Comparison of ENCODE assay signal across 8 cellular contexts in the genomic region with DNA sequence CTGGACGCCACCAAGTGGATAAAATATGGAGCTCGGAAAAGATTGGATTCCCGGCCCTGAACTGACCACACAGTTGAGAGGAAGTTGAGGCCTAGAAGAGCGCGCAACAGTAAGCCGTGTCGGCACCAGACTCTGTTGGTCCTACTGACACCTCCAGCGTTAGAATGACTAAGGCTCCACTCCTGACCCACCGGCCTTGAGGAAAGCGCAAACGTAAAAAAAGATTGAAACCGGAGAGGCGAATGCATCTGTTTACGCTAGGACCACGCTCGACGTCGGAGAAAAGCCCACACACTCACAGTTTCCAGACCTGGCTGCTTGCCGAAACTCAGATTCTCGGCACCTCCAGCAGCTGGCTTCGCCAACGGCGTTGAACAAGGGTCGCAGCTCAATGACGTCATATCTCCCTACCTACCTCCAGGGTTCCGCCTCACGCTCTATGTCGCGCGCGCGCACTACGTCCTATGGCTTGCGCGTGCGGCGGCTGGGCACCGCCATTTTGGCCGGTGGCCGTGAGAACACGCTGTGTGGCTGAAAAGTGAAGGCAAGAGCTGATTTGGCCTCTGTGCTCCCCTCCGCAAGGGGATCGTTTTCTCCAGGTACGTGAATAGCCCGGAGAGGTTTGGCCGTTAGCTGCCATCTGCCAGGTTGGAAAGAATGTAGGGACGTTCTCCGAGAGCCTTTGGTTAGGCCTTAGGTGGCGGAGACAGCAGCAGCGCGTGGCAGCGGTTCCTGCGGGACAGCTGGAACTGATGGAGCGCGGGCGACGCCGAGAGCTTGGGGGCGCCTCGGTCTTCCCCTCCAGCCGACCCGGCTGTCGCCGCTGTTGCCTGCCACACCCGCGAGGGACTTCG. TPM values are rescaled to one million over a fixed set of nuclear protein-coding genes. Genes with fewer than 3 reads are reported as not detected.
A peak's percentile ranks its signal among the peaks of the same experiment; 100 is the strongest.
DNase-seq lines count a peak whose midpoint lies in the region; ATAC-seq, FAIRE-seq and TF ChIP-seq lines count a peak whose summit lies in the region.

Gene ABCE1, plus strand, starts transcription at position 491 of the 854 bp plus-strand sequence. CDS start 6,102 bp downstream, outside the sequence.
A gene with protein sequence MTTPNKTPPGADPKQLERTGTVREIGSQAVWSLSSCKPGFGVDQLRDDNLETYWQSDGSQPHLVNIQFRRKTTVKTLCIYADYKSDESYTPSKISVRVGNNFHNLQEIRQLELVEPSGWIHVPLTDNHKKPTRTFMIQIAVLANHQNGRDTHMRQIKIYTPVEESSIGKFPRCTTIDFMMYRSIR (minus strand): TSS at position 376 of the 854 bp plus-strand sequence. CDS start 2,097 bp downstream, outside the sequence.

- peak within 1 kb of the TSS; percentile 89 for H3K4me2 ChIP-seq in keratinocyte (ENCODE audit: control insufficient read depth, extremely low read depth, insufficient read depth, low read depth, low read length)

- ATAC-seq in HG03432 (IDR thresholded peaks at IDR 0.05; ENCODE audit: unreplicated experiment) = peak; percentile 86

- peak within 1 kb of the TSS; percentile 89 for H3K27ac ChIP-seq in keratinocyte (ENCODE audit: control insufficient read depth, insufficient read depth, low read length)

- peak; percentile 98 for DNase-seq in AG20443 (ENCODE audit: low spot score)
- peak; percentile 95 for DNase-seq in NCI-H460 (ENCODE audit: extremely low read depth, low read depth)
- DNase-seq in activated CD4-positive, CD25-positive, alpha-beta regulatory T cell treated with anti-CD3 and anti-CD28 coated beads, Interleukin-2, amount 50 U/mL, for 72 hours = peak; percentile 92
- DNase-seq in cerebellum (ENCODE audit: low spot score) = peak; percentile 88
- DNase-seq in keratinocyte (ENCODE audit: low read depth, low spot score) = peak; percentile 75
- peak; percentile 85 to 87 for DNase-seq in stimulated activated CD4-positive, alpha-beta T cell treated with anti-CD3 and anti-CD28 coated beads, Interleukin-15, amount 100 ng/mL, for 1 hour (ENCODE audit: low read depth in 1 of 2, low spot score in 1 of 2)

- H3K9me1 ChIP-seq in keratinocyte (ENCODE audit: control insufficient read depth, extremely low read depth, insufficient read depth, low read length) = peaks cover 8% of the 10 kb centered on the region

- TF ChIP-seq CTCF in keratinocyte (optimal IDR thresholded peaks at IDR 0.05 in 1 of 3, IDR thresholded peaks at IDR 0.05 in 1 of 3, conservative IDR thresholded peaks at IDR 0.05 in 1 of 3; ENCODE audit: extremely low read depth in 1 of 3, insufficient read depth in 2 of 3, low read length in 3 of 3) = peak in 1 of 3 experiments; percentile 11

- H2AFZ ChIP-seq in keratinocyte (ENCODE audit: control insufficient read depth, low read length) = peak within 1 kb of the TSS; percentile 99

- peaks cover 86% of the 10 kb centered on the region for H3K79me2 ChIP-seq in keratinocyte (ENCODE audit: control insufficient read depth, insufficient read depth, low read length)

- FAIRE-seq in keratinocyte (lab: Jason Lieb, UNC) = peak; percentile 92

- H3K9me3 ChIP-seq in keratinocyte (ENCODE audit: control insufficient read depth, low read depth, low read length) = peaks cover 4% of the 10 kb centered on the region

- no peaks in the 10 kb centered on the region for H3K27me3 ChIP-seq in keratinocyte (ENCODE audit: control insufficient read depth, extremely low read depth, insufficient read depth, low read length)

- H3K9ac ChIP-seq in keratinocyte (ENCODE audit: control insufficient read depth, extremely low read depth, insufficient read depth, low read length) = peak within 1 kb of the TSS; percentile 94

- H3K36me3 ChIP-seq in keratinocyte (ENCODE audit: control insufficient read depth in 2 of 2, extremely low read depth in 1 of 2, insufficient read depth in 2 of 2, low read length in 2 of 2) = peaks cover 3 to 14% of the 10 kb centered on the region in 2 experiments

- dilution Hi-C loops in keratinocyte (cut with MboI; ENCODE audit: extremely low pct_ligation_motif_present, low sequenced_read_pairs) = no loop called here

- peak within 1 kb of the TSS; percentile 68 to 94 (median 86) for H3K4me3 ChIP-seq in keratinocyte (ENCODE audit: control insufficient read depth in 2 of 3, extremely low read depth in 1 of 3, insufficient read depth in 2 of 3, low read depth in 1 of 3, low read length in 3 of 3)

- peak; percentile 78 for TF ChIP-seq POLR2A in GM19099 (IDR thresholded peaks at IDR 0.05; ENCODE audit: extremely low read depth, insufficient read length, low read depth)

- H4K20me1 ChIP-seq in keratinocyte (ENCODE audit: control insufficient read depth, extremely low read depth, insufficient read depth, low read length) = peaks cover 10% of the 10 kb centered on the region

- peaks cover 22% of the 10 kb centered on the region for H3K4me1 ChIP-seq in keratinocyte (ENCODE audit: control insufficient read depth, extremely low read depth, insufficient read depth, low read length)

RNA-seq across cellular contexts. Expression of gene ABCE1, which starts in this region (rescaled TPM):
- 183 and 185 TPM in 2 replicates for total RNA-seq in NCI-H460 (2014; rRNA removed; shearing (Covaris generic))
- polyA plus RNA-seq in NCI-H460 (2014; cell fraction: nucleus; rRNA removed) = 125 and 168 TPM in 2 replicates
- total RNA-seq in cerebellum = 92.1 TPM
- polyA plus RNA-seq in keratinocyte = 79.8 to 116 TPM (median 110 TPM) in 3 replicates
- polyA plus RNA-seq in keratinocyte (2011; ENCODE audit: low read depth) = 79.8 TPM
- 80.3 and 165 TPM in 2 replicates for polyA plus RNA-seq in keratinocyte (2011; cell fraction: cytosol; rRNA removed)
- polyA plus RNA-seq in keratinocyte (2011; cell fraction: nucleus; rRNA removed) = 128 and 142 TPM in 2 replicates
- 68.5 and 95.6 TPM in 2 replicates for polyA plus RNA-seq in keratinocyte (2012; ENCODE audit: low replicate concordance)
- polyA minus RNA-seq in keratinocyte = 37.9 to 189 TPM (median 128 TPM) in 3 replicates
- 55.2 TPM for polyA minus RNA-seq in keratinocyte (2011; cell fraction: cytosol; rRNA and poly(A)+ RNA removed)
- 54.6 and 99.1 TPM in 2 replicates for polyA minus RNA-seq in keratinocyte (2011; cell fraction: nucleus; rRNA and poly(A)+ RNA removed)

RNA-seq across cellular contexts. Expression of the second gene that starts in this region (rescaled TPM):
- total RNA-seq in NCI-H460 (2014; rRNA removed; shearing (Covaris generic)) = 26.6 and 28.3 TPM in 2 replicates
- 36.5 and 41.0 TPM in 2 replicates for polyA plus RNA-seq in NCI-H460 (2014; cell fraction: nucleus; rRNA removed)
- total RNA-seq in cerebellum = 43.0 TPM
- polyA plus RNA-seq in keratinocyte = 22.1 to 34.3 TPM (median 29.5 TPM) in 3 replicates
- polyA plus RNA-seq in keratinocyte (2011; ENCODE audit: low read depth) = 26.3 TPM
- 21.6 and 40.7 TPM in 2 replicates for polyA plus RNA-seq in keratinocyte (2011; cell fraction: cytosol; rRNA removed)
- polyA plus RNA-seq in keratinocyte (2011; cell fraction: nucleus; rRNA removed) = 22.1 and 25.8 TPM in 2 replicates
- 13.3 and 16.5 TPM in 2 replicates for polyA plus RNA-seq in keratinocyte (2012; ENCODE audit: low replicate concordance)
- polyA minus RNA-seq in keratinocyte = 6.4 to 24.9 TPM (median 15.6 TPM) in 3 replicates
- 8.2 TPM for polyA minus RNA-seq in keratinocyte (2011; cell fraction: cytosol; rRNA and poly(A)+ RNA removed)
- 11.0 and 19.1 TPM in 2 replicates for polyA minus RNA-seq in keratinocyte (2011; cell fraction: nucleus; rRNA and poly(A)+ RNA removed)

Comparison
In these comparisons a context has a peak if more than half of its experiments do, and no peak if none do; other contexts are left out.
1. Peak in every context shown above with its lines: DNase-seq, ATAC-seq, H3K4me3 ChIP-seq and H3K27ac ChIP-seq.